ENCODE assay signal across 1 cellular context in the genomic region with DNA sequence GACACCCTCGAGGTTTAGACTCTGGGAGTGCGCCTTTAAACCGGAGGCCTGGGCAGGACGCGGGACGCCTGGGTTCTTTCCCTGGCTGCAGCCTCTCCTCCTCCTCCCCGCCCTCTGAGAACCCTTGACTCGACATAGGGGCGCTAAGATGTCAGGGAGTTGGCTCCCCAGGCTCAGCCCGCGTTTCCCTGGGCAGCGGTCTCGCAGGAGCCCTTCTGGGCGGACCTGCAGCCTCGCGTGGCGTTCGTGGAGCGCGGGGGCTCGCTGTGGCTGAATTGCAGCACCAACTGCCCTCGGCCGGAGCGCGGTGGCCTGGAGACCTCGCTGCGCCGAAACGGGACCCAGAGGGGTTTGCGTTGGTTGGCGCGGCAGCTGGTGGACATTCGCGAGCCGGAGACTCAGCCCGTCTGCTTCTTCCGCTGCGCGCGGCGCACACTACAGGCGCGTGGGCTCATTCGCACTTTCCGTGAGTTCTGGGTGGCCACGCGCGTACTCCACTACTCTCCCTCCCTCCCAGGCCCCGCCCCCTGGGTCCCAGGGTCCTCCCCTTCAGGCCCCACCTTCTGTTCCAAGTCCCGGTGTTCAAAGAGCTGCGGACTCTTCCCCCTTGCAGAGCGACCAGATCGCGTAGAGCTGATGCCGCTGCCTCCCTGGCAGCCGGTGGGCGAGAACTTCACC.
TF ChIP-seq lines count a peak whose summit lies in the region.

No MANE protein-coding gene starts in this region.

TF ChIP-seq in K562, 482 proteins besides CTCF, POLR2A, EP300 and RAD21 (continued from another document and continues in another):
- TF ChIP-seq SP2 (IDR thresholded peaks at IDR 0.05; ENCODE audit: extremely low read depth, low read depth, low read length, poor library complexity, severe bottlenecking), result no peak
- TF ChIP-seq KLF6 (CRISPR knock-in tag; IDR thresholded peaks at IDR 0.05; ENCODE audit: borderline replicate concordance), result no peak; the same call in 1 of the 2 replicates
- TF ChIP-seq PTBP1 (IDR thresholded peaks at IDR 0.05; ENCODE audit: low read depth, low read length), result no peak
- TF ChIP-seq MEF2D (tag; conservative IDR thresholded peaks at IDR 0.05; ENCODE audit: low read depth), result no peak
- TF ChIP-seq NEUROD1 (IDR thresholded peaks at IDR 0.05; ENCODE audit: borderline replicate concordance, low read depth, low read length, partially characterized antibody), result no peak
- peak; percentile 55 for TF ChIP-seq FIP1L1 (IDR thresholded peaks at IDR 0.05; ENCODE audit: low read depth, low read length, poor library complexity, severe bottlenecking)
- TF ChIP-seq TAF1 (IDR thresholded peaks at IDR 0.05; ENCODE audit: control insufficient read depth, extremely low read depth, insufficient read depth, low read length, severe bottlenecking), result peak; percentile 65
- TF ChIP-seq PCBP2 (IDR thresholded peaks at IDR 0.05; ENCODE audit: low read depth, low read length, poor library complexity, severe bottlenecking), result no peak
- TF ChIP-seq RCOR1 (IDR thresholded peaks at IDR 0.05; ENCODE audit: borderline replicate concordance in 1 of 2, low read depth in 2 of 2, low read length in 2 of 2), result no peak
- no peak for TF ChIP-seq ESRRA (IDR thresholded peaks at IDR 0.05; ENCODE audit: borderline replicate concordance, low read depth)
- TF ChIP-seq, protein P1, sequence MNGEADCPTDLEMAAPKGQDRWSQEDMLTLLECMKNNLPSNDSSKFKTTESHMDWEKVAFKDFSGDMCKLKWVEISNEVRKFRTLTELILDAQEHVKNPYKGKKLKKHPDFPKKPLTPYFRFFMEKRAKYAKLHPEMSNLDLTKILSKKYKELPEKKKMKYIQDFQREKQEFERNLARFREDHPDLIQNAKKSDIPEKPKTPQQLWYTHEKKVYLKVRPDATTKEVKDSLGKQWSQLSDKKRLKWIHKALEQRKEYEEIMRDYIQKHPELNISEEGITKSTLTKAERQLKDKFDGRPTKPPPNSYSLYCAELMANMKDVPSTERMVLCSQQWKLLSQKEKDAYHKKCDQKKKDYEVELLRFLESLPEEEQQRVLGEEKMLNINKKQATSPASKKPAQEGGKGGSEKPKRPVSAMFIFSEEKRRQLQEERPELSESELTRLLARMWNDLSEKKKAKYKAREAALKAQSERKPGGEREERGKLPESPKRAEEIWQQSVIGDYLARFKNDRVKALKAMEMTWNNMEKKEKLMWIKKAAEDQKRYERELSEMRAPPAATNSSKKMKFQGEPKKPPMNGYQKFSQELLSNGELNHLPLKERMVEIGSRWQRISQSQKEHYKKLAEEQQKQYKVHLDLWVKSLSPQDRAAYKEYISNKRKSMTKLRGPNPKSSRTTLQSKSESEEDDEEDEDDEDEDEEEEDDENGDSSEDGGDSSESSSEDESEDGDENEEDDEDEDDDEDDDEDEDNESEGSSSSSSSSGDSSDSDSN (IDR thresholded peaks at IDR 0.05; ENCODE audit: borderline replicate concordance in 1 of 2, low read depth in 2 of 2, low read length in 2 of 2), result peak in 1 of 2 experiments; percentile 44; a peak in 1 of 4 replicates
- no peak for TF ChIP-seq SRSF9 (IDR thresholded peaks at IDR 0.05; ENCODE audit: borderline replicate concordance, low read depth, low read length)
- peak; percentile 58 for TF ChIP-seq TAF9B (IDR thresholded peaks at IDR 0.05; ENCODE audit: partially characterized antibody)
- TF ChIP-seq, protein P2, sequence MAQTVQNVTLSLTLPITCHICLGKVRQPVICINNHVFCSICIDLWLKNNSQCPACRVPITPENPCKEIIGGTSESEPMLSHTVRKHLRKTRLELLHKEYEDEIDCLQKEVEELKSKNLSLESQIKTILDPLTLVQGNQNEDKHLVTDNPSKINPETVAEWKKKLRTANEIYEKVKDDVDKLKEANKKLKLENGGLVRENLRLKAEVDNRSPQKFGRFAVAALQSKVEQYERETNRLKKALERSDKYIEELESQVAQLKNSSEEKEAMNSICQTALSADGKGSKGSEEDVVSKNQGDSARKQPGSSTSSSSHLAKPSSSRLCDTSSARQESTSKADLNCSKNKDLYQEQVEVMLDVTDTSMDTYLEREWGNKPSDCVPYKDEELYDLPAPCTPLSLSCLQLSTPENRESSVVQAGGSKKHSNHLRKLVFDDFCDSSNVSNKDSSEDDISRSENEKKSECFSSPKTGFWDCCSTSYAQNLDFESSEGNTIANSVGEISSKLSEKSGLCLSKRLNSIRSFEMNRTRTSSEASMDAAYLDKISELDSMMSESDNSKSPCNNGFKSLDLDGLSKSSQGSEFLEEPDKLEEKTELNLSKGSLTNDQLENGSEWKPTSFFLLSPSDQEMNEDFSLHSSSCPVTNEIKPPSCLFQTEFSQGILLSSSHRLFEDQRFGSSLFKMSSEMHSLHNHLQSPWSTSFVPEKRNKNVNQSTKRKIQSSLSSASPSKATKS (CRISPR knock-in tag; IDR thresholded peaks at IDR 0.05), result no peak
- TF ChIP-seq KLF13 (tag; IDR thresholded peaks at IDR 0.05; ENCODE audit: borderline replicate concordance, low read depth), result no peak
- peak; percentile 56 to 68; a peak in 2 of 4 replicates for TF ChIP-seq SIN3A (IDR thresholded peaks at IDR 0.05; ENCODE audit: borderline replicate concordance in 2 of 2, control insufficient read depth in 1 of 2, low read depth in 2 of 2, low read length in 2 of 2)
- no peak for TF ChIP-seq ZNF184 (CRISPR knock-in tag; IDR thresholded peaks at IDR 0.05)
- no peak for TF ChIP-seq GABPA (tag; conservative IDR thresholded peaks at IDR 0.05; ENCODE audit: low read depth)
- TF ChIP-seq CBFB (CRISPR knock-in tag; IDR thresholded peaks at IDR 0.05), result peak; percentile 74
- no peak for TF ChIP-seq ZNF384 (IDR thresholded peaks at IDR 0.05; ENCODE audit: low read depth, low read length)
- no peak for TF ChIP-seq SMARCC2 (IDR thresholded peaks at IDR 0.05; ENCODE audit: low read depth)
- TF ChIP-seq MYNN (IDR thresholded peaks at IDR 0.05), result 0 out of 2 replicates have a peak, but pooled peaks have one; percentile 17
- TF ChIP-seq MYNN (CRISPR knock-in tag; IDR thresholded peaks at IDR 0.05), result no peak
- TF ChIP-seq RFX5 (IDR thresholded peaks at IDR 0.05; ENCODE audit: low read depth, low read length), result no peak
- no peak for TF ChIP-seq ZSCAN29 (IDR thresholded peaks at IDR 0.05)
- TF ChIP-seq ZBTB8A (IDR thresholded peaks at IDR 0.05; ENCODE audit: partially characterized antibody), result no peak
- TF ChIP-seq NKRF (IDR thresholded peaks at IDR 0.05; ENCODE audit: borderline replicate concordance), result 0 out of 2 replicates have a peak, but pooled peaks have one; percentile 40
- no peak for TF ChIP-seq PURB (CRISPR knock-in tag; IDR thresholded peaks at IDR 0.05; ENCODE audit: low read depth)
- no peak for TF ChIP-seq BRCA1 (IDR thresholded peaks at IDR 0.05)
- 0 out of 2 replicates have a peak, but pooled peaks have one; percentile 9 for TF ChIP-seq BRCA1 (CRISPR knock-in tag; IDR thresholded peaks at IDR 0.05)
- TF ChIP-seq ZSCAN32 (CRISPR knock-in tag; IDR thresholded peaks at IDR 0.05), result no peak
- TF ChIP-seq, protein P3, sequence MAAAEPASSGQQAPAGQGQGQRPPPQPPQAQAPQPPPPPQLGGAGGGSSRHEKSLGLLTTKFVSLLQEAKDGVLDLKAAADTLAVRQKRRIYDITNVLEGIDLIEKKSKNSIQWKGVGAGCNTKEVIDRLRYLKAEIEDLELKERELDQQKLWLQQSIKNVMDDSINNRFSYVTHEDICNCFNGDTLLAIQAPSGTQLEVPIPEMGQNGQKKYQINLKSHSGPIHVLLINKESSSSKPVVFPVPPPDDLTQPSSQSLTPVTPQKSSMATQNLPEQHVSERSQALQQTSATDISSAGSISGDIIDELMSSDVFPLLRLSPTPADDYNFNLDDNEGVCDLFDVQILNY (CRISPR knock-in tag; IDR thresholded peaks at IDR 0.05), result no peak
- no peak for TF ChIP-seq TSHZ1 (CRISPR knock-in tag; IDR thresholded peaks at IDR 0.05)
- TF ChIP-seq HEY1 (CRISPR knock-in tag; IDR thresholded peaks at IDR 0.05; ENCODE audit: borderline replicate concordance), result no peak
- peak in 1 of 2 experiments; percentile 35; a peak in 1 of 4 replicates for TF ChIP-seq HDAC1 (IDR thresholded peaks at IDR 0.05)
- no peak for TF ChIP-seq SFPQ (IDR thresholded peaks at IDR 0.05; ENCODE audit: low read depth, low read length)
- TF ChIP-seq, protein P4, sequence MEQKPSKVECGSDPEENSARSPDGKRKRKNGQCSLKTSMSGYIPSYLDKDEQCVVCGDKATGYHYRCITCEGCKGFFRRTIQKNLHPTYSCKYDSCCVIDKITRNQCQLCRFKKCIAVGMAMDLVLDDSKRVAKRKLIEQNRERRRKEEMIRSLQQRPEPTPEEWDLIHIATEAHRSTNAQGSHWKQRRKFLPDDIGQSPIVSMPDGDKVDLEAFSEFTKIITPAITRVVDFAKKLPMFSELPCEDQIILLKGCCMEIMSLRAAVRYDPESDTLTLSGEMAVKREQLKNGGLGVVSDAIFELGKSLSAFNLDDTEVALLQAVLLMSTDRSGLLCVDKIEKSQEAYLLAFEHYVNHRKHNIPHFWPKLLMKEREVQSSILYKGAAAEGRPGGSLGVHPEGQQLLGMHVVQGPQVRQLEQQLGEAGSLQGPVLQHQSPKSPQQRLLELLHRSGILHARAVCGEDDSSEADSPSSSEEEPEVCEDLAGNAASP (IDR thresholded peaks at IDR 0.05), result no peak
- TF ChIP-seq ATF1 (CRISPR knock-in tag; IDR thresholded peaks at IDR 0.05), result no peak
- no peak for TF ChIP-seq ATF1 (tag; IDR thresholded peaks at IDR 0.05)
- no peak for TF ChIP-seq IRF9 (tag; IDR thresholded peaks at IDR 0.05)
- TF ChIP-seq ZNF717 (CRISPR knock-in tag; IDR thresholded peaks at IDR 0.05), result no peak
- TF ChIP-seq NCOR1 (IDR thresholded peaks at IDR 0.05), result no peak; the same call in 1 of the 2 replicates
- no peak for TF ChIP-seq GTF2E2 (tag; IDR thresholded peaks at IDR 0.05)
- TF ChIP-seq HSF4 (CRISPR knock-in tag; IDR thresholded peaks at IDR 0.05; ENCODE audit: borderline replicate concordance), result no peak
- TF ChIP-seq MCM2 (IDR thresholded peaks at IDR 0.05; ENCODE audit: low read depth), result no peak
- TF ChIP-seq ATF7 (IDR thresholded peaks at IDR 0.05), result 0 out of 2 replicates have a peak, but pooled peaks have one; percentile 15
- no peak for TF ChIP-seq TCFL5 (CRISPR knock-in tag; conservative IDR thresholded peaks at IDR 0.05)
- TF ChIP-seq ZC3H8 (IDR thresholded peaks at IDR 0.05), result no peak
- no peak for TF ChIP-seq HDAC3 (IDR thresholded peaks at IDR 0.05; ENCODE audit: borderline replicate concordance, partially characterized antibody)
- TF ChIP-seq ETV1 (tag; conservative IDR thresholded peaks at IDR 0.05; ENCODE audit: low read depth), result no peak
